Comparison of ENCODE assay signal across 1 cellular context in genomic region chr5:168290902-168291280, GRCh38.
TF ChIP-seq lines count a peak whose summit lies in the region.

No MANE protein-coding gene starts in this region.

TF ChIP-seq in GM12878, 131 proteins besides CTCF, POLR2A, EP300 and RAD21 (continued from another document):
- no peak for TF ChIP-seq ZBTB11 (CRISPR knock-in tag; IDR thresholded peaks at IDR 0.05)
- no peak for TF ChIP-seq STAT1 (conservative IDR thresholded peaks at IDR 0.05)
